In genomic region chr17:1011138-1011537, GRCh38 we compare ENCODE assay signal across 23 cellular contexts.
"Had no signal": no experiment of that assay in that cellular context is flagged by ENCODE, and none has a peak within 500 bp of the region (broad histone marks: within the 10 kb centered on the region; RNA-seq: fewer than 3 reads in every experiment).

No MANE protein-coding gene starts in this region.

- H3K4me3 ChIP-seq: breast epithelium, pancreas, prostate gland, sigmoid colon, stomach, tibial artery had no signal

- DNase-seq: activated CD4-positive, alpha-beta memory T cell treated with anti-CD3 and anti-CD28 coated beads for 36 hours; activated CD4-positive, alpha-beta T cell treated with anti-CD3 and anti-CD28 coated beads, Interleukin-2, amount 10 ng/mL, durations not matched to agents 24 days and 14 days; activated CD4-positive, CD25-positive, alpha-beta regulatory T cell treated with anti-CD3 and anti-CD28 coated beads, Interleukin-2, amount 50 U/mL, for 72 hours; activated CD8-positive, alpha-beta memory T cell treated with anti-CD3 and anti-CD28 coated beads, Interleukin-2, amount 50 U/mL, for 4 hours; activated T-cell treated with anti-CD3 and anti-CD28 coated beads, Interleukin-2, amount 50 U/mL, for 4 hours; effector memory CD4-positive, alpha-beta T cell; foreskin fibroblast; hypothalamus; kidney glomerular epithelial cell; mammary epithelial cell; retina; sigmoid colon; small intestine; stimulated activated CD4-positive, alpha-beta T cell treated with anti-CD3 and anti-CD28 coated beads, Interleukin-4, amount 100 ng/mL, for 4 hours; stimulated activated CD8-positive, alpha-beta memory T cell treated with anti-CD3 and anti-CD28 coated beads, Interleukin-4, amount 100 ng/mL, for 48 hours; stimulated activated naive B cell treated with anti-CD40 and anti-IgM and Interleukin-4, amounts not matched to agents 10 μg/mL and 1 μg/mL and 100 μg/mL, for 72 hours; stomach; T-helper 1 cell; tibial artery had no signal

- H3K9me3 ChIP-seq: breast epithelium, pancreas, prostate gland, sigmoid colon, stomach, tibial artery had no signal

- ATAC-seq: activated T-cell treated with anti-CD3 and anti-CD28 coated beads, Interleukin-2, amount 50 U/mL, for 4 hours; left ventricle myocardium superior; stimulated activated naive B cell treated with anti-CD40 and anti-IgM and Interleukin-4, amounts not matched to agents 10 μg/mL and 1 μg/mL and 100 μg/mL, for 72 hours had no signal

- H3K36me3 ChIP-seq: breast epithelium had no signal

- H3K27me3 ChIP-seq: breast epithelium, pancreas, sigmoid colon, stomach, tibial artery had no signal

- H3K27ac ChIP-seq: pancreas, prostate gland had no signal
